In the genomic region with DNA sequence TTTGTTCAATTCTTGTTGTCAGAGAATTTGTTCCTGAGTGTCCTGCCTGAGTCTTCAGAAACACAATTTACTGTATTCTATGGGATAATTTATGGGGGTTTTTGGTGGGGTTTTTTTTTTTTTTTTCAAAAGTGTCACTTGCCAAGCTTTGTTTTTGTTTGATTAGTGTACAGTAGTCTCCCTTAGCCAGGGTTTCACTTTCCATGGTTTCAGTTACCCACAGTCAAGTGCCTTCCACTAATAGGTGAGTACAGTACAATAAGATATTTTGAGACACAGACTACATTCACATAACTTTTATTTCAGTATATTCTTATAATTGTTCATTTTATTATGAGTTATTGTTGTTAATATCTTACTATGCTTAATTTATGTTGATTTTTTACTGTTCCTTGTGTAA, we compare ENCODE assay signal across 24 cellular contexts.
"Had no signal": no experiment of that assay in that cellular context is flagged by ENCODE, and none has a peak within 500 bp of the region (broad histone marks: within the 10 kb centered on the region; RNA-seq: fewer than 3 reads in every experiment).

No MANE protein-coding gene starts in this region.

- H3K4me1 Mint-ChIP-seq: activated T-helper 17 cell treated with anti-CD3 and anti-CD28 coated beads, Interleukin-2, amount 50 U/mL, for 72 hours; brain; central memory CD8-positive, alpha-beta T cell had no signal

- H3K27me3 Mint-ChIP-seq: central memory CD8-positive, alpha-beta T cell had no signal

- H3K27ac Mint-ChIP-seq: activated CD8-positive, alpha-beta memory T cell treated with anti-CD3 and anti-CD28 coated beads, Interleukin-2, amount 10 ng/mL, durations not matched to agents 7 days and 5 days; activated naive CD4-positive, alpha-beta T cell treated with anti-CD3 and anti-CD28 coated beads for 36 hours; activated naive CD8-positive, alpha-beta T cell; activated T-helper 17 cell treated with anti-CD3 and anti-CD28 coated beads, Interleukin-2, amount 50 U/mL, for 72 hours; brain; T-helper 1 cell treated with Interleukin-12 subunit alpha and Interleukin-12 subunit beta and Interleukin-4 antibody, amounts not matched to agents 30 μg/mL and 1 μg/mL, for 36 hours had no signal

- H3K4me3 Mint-ChIP-seq: activated CD8-positive, alpha-beta memory T cell treated with anti-CD3 and anti-CD28 coated beads, Interleukin-2, amount 10 ng/mL, durations not matched to agents 7 days and 5 days; activated naive CD4-positive, alpha-beta T cell treated with anti-CD3 and anti-CD28 coated beads for 36 hours; activated naive CD8-positive, alpha-beta T cell; activated T-cell treated with anti-CD3 and anti-CD28 coated beads, Interleukin-2, amount 50 U/mL, for 4 hours; activated T-helper 17 cell treated with anti-CD3 and anti-CD28 coated beads, Interleukin-2, amount 50 U/mL, for 72 hours; brain; central memory CD8-positive, alpha-beta T cell; T-helper 1 cell treated with Interleukin-12 subunit alpha and Interleukin-12 subunit beta and Interleukin-4 antibody, amounts not matched to agents 30 μg/mL and 1 μg/mL, for 36 hours had no signal

- ATAC-seq: activated CD4-positive, CD25-positive, alpha-beta regulatory T cell treated with anti-CD3 and anti-CD28 coated beads, Interleukin-2, amount 50 U/mL, for 24 hours; activated CD8-positive, alpha-beta memory T cell treated with anti-CD3 and anti-CD28 coated beads, Interleukin-2, amount 10 ng/mL, durations not matched to agents 7 days and 5 days; activated T-cell treated with anti-CD3 and anti-CD28 coated beads, Interleukin-2, amount 50 U/mL, for 4 hours; activated T-helper 17 cell treated with anti-CD3 and anti-CD28 coated beads, Interleukin-2, amount 50 U/mL, for 72 hours had no signal

- DNase-seq: activated CD4-positive, alpha-beta T cell treated with anti-CD3 and anti-CD28 coated beads for 48 hours; activated CD4-positive, alpha-beta T cell treated with anti-CD3 and anti-CD28 coated beads, Interleukin-2, amount 50 U/mL, for 4 hours; activated CD8-positive, alpha-beta memory T cell treated with anti-CD3 and anti-CD28 coated beads, Interleukin-2, amount 10 ng/mL, durations not matched to agents 7 days and 5 days; activated gamma-delta T cell; activated naive CD4-positive, alpha-beta T cell treated with anti-CD3 and anti-CD28 coated beads for 36 hours; activated T-cell treated with anti-CD3 and anti-CD28 coated beads, Interleukin-2, amount 50 U/mL, for 4 hours; amygdala; MG63; NCI-H1105; NCI-H1436; NCI-H1694 treated with DMSO at 0.1 percent for 48 hours; NCI-H2081 treated with DMSO at 0.1 percent for 48 hours; NCI-H345; NCI-H510A; NCI-H526 treated with DMSO at 0.1 percent for 48 hours; NCI-H82; PC-9; SHP77 treated with DMSO at 0.1 percent for 48 hours had no signal

- H3K9me3 Mint-ChIP-seq: activated naive CD4-positive, alpha-beta T cell treated with anti-CD3 and anti-CD28 coated beads for 36 hours; activated T-cell treated with anti-CD3 and anti-CD28 coated beads, Interleukin-2, amount 50 U/mL, for 4 hours; activated T-helper 17 cell treated with anti-CD3 and anti-CD28 coated beads, Interleukin-2, amount 50 U/mL, for 72 hours; central memory CD8-positive, alpha-beta T cell; T-helper 1 cell treated with Interleukin-12 subunit alpha and Interleukin-12 subunit beta and Interleukin-4 antibody, amounts not matched to agents 30 μg/mL and 1 μg/mL, for 36 hours had no signal
